ENCODE assay signal across 35 cellular contexts in genomic region chrX:102018208-102018607, GRCh38.
"Had no signal": no experiment of that assay in that cellular context is flagged by ENCODE, and none has a peak within 500 bp of the region (broad histone marks: within the 10 kb centered on the region; RNA-seq: fewer than 3 reads in every experiment).

No MANE protein-coding gene starts in this region.

- H3K9me3 ChIP-seq: MG63 had no signal

- H3K36me3 ChIP-seq: MG63 had no signal

- H3K27ac ChIP-seq: KMS-11 had no signal

- H3K27me3 ChIP-seq: MG63 had no signal

- H3K4me3 ChIP-seq: MG63 had no signal

- DNase-seq: Karpas-422, Kasumi-1, KG1, MG63, MM.1S, MV-4-11, NCI-H1048, NCI-H1092, NCI-H1092 treated with DMSO at 0.1 percent for 48 hours, NCI-H1105, NCI-H1105 treated with DMSO at 0.1 percent for 48 hours, NCI-H1417, NCI-H1436, NCI-H1436 treated with DMSO at 0.1 percent for 48 hours, NCI-H146, NCI-H1694, NCI-H1694 treated with DMSO at 0.1 percent for 48 hours, NCI-H187, NCI-H187 treated with DMSO at 0.1 percent for 48 hours, NCI-H1930, NCI-H2029, NCI-H2029 treated with DMSO at 0.1 percent for 48 hours, NCI-H2081, NCI-H2081 treated with DMSO at 0.1 percent for 48 hours, NCI-H2107, NCI-H2171, NCI-H2171 treated with DMSO at 0.1 percent for 48 hours, NCI-H2227 treated with DMSO at 0.1 percent for 48 hours, NCI-H226, NCI-H345, NCI-H446, NCI-H446 treated with DMSO at 0.1 percent for 48 hours, NCI-H510A, NCI-H510A treated with DMSO at 0.1 percent for 48 hours had no signal
